In genomic region chr7:158609313-158609974, GRCh38 we compare ENCODE assay signal across 1 cellular context.
A peak's percentile ranks its signal among the peaks of the same experiment; 100 is the strongest.
TF ChIP-seq lines count a peak whose summit lies in the region.

No MANE protein-coding gene starts in this region.

TF ChIP-seq in K562, 482 proteins besides CTCF, POLR2A, EP300 and RAD21 (continues in another document):
- TF ChIP-seq, protein P1, sequence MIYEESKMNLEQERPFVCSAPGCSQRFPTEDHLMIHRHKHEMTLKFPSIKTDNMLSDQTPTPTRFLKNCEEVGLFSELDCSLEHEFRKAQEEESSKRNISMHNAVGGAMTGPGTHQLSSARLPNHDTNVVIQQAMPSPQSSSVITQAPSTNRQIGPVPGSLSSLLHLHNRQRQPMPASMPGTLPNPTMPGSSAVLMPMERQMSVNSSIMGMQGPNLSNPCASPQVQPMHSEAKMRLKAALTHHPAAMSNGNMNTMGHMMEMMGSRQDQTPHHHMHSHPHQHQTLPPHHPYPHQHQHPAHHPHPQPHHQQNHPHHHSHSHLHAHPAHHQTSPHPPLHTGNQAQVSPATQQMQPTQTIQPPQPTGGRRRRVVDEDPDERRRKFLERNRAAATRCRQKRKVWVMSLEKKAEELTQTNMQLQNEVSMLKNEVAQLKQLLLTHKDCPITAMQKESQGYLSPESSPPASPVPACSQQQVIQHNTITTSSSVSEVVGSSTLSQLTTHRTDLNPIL (CRISPR knock-in tag; IDR thresholded peaks at IDR 0.05), result no peak
- TF ChIP-seq ZNF408 (CRISPR knock-in tag; IDR thresholded peaks at IDR 0.05; ENCODE audit: low read depth), result no peak
- no peak for TF ChIP-seq NEUROD1 (IDR thresholded peaks at IDR 0.05; ENCODE audit: borderline replicate concordance, low read depth, low read length, partially characterized antibody)
- TF ChIP-seq, protein P2, sequence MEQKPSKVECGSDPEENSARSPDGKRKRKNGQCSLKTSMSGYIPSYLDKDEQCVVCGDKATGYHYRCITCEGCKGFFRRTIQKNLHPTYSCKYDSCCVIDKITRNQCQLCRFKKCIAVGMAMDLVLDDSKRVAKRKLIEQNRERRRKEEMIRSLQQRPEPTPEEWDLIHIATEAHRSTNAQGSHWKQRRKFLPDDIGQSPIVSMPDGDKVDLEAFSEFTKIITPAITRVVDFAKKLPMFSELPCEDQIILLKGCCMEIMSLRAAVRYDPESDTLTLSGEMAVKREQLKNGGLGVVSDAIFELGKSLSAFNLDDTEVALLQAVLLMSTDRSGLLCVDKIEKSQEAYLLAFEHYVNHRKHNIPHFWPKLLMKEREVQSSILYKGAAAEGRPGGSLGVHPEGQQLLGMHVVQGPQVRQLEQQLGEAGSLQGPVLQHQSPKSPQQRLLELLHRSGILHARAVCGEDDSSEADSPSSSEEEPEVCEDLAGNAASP (IDR thresholded peaks at IDR 0.05), result no peak
- peak; percentile 66; the same call in 1 of the 2 replicates for TF ChIP-seq SUPT5H (IDR thresholded peaks at IDR 0.05)
- no peak for TF ChIP-seq ZNF23 (CRISPR knock-in tag; IDR thresholded peaks at IDR 0.05)
- no peak for TF ChIP-seq MCM2 (IDR thresholded peaks at IDR 0.05; ENCODE audit: low read depth)
- TF ChIP-seq ETV6 (IDR thresholded peaks at IDR 0.05; ENCODE audit: borderline replicate concordance in 1 of 2, low read depth in 2 of 2, low read length in 1 of 2), result no peak
- no peak for TF ChIP-seq ETV6 (CRISPR knock-in tag; IDR thresholded peaks at IDR 0.05; ENCODE audit: borderline replicate concordance)
- no peak for TF ChIP-seq PTRF (tag; IDR thresholded peaks at IDR 0.05)
- no peak; a peak in 1 of 4 replicates for TF ChIP-seq HDAC1 (IDR thresholded peaks at IDR 0.05)
- TF ChIP-seq TRIM24 (IDR thresholded peaks at IDR 0.05), result 0 out of 4 replicates have a peak, but pooled peaks of 1 of the 2 experiments have one; percentile 26
- TF ChIP-seq KDM2B (CRISPR knock-in tag; IDR thresholded peaks at IDR 0.05), result no peak
- 0 out of 2 replicates have a peak, but pooled peaks have one; percentile 13 for TF ChIP-seq CC2D1A (IDR thresholded peaks at IDR 0.05)
- no peak for TF ChIP-seq ZNF174 (CRISPR knock-in tag; IDR thresholded peaks at IDR 0.05)
- TF ChIP-seq ZNF217 (CRISPR knock-in tag; IDR thresholded peaks at IDR 0.05), result no peak
- no peak for TF ChIP-seq KAT2B (IDR thresholded peaks at IDR 0.05; ENCODE audit: low read depth, low read length)
- TF ChIP-seq ZNF699 (CRISPR knock-in tag; IDR thresholded peaks at IDR 0.05; ENCODE audit: insufficient replicate concordance), result no peak
- TF ChIP-seq MIER1 (IDR thresholded peaks at IDR 0.05; ENCODE audit: low read depth), result no peak
- TF ChIP-seq, protein P3, sequence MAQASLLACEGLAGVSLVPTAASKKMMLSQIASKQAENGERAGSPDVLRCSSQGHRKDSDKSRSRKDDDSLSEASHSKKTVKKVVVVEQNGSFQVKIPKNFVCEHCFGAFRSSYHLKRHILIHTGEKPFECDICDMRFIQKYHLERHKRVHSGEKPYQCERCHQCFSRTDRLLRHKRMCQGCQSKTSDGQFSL (CRISPR knock-in tag; IDR thresholded peaks at IDR 0.05), result 0 out of 2 replicates have a peak, but pooled peaks have one; percentile 55
- TF ChIP-seq, protein P3 (tag; IDR thresholded peaks at IDR 0.05), result no peak
- no peak for TF ChIP-seq RFX7 (CRISPR knock-in tag; IDR thresholded peaks at IDR 0.05)
- no peak for TF ChIP-seq GABPB1 (CRISPR knock-in tag; IDR thresholded peaks at IDR 0.05)
- TF ChIP-seq GABPA (tag; conservative IDR thresholded peaks at IDR 0.05; ENCODE audit: low read depth), result no peak
- no peak for TF ChIP-seq SNAPC5 (CRISPR knock-in tag; IDR thresholded peaks at IDR 0.05)
- TF ChIP-seq KLF1 (tag; IDR thresholded peaks at IDR 0.05), result no peak
- TF ChIP-seq L3MBTL2 (IDR thresholded peaks at IDR 0.05), result no peak
- no peak for TF ChIP-seq USF2 (CRISPR knock-in tag; IDR thresholded peaks at IDR 0.05)
- TF ChIP-seq C11orf30 (IDR thresholded peaks at IDR 0.05; ENCODE audit: low read depth), result no peak
- TF ChIP-seq FOSL1 (tag; conservative IDR thresholded peaks at IDR 0.05), result no peak
- TF ChIP-seq, protein P4, sequence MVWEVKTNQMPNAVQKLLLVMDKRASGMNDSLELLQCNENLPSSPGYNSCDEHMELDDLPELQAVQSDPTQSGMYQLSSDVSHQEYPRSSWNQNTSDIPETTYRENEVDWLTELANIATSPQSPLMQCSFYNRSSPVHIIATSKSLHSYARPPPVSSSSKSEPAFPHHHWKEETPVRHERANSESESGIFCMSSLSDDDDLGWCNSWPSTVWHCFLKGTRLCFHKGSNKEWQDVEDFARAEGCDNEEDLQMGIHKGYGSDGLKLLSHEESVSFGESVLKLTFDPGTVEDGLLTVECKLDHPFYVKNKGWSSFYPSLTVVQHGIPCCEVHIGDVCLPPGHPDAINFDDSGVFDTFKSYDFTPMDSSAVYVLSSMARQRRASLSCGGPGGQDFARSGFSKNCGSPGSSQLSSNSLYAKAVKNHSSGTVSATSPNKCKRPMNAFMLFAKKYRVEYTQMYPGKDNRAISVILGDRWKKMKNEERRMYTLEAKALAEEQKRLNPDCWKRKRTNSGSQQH (CRISPR knock-in tag; IDR thresholded peaks at IDR 0.05), result 0 out of 2 replicates have a peak, but pooled peaks have one; percentile 11
- no peak for TF ChIP-seq TAF9B (IDR thresholded peaks at IDR 0.05; ENCODE audit: partially characterized antibody)
- no peak for TF ChIP-seq ARHGAP35 (IDR thresholded peaks at IDR 0.05; ENCODE audit: partially characterized antibody)
- no peak for TF ChIP-seq LCOR (CRISPR knock-in tag; IDR thresholded peaks at IDR 0.05)
- TF ChIP-seq SIRT6 (IDR thresholded peaks at IDR 0.05; ENCODE audit: low read depth, low read length), result no peak
- TF ChIP-seq ZNF518B (CRISPR knock-in tag; IDR thresholded peaks at IDR 0.05), result no peak
- peak; percentile 94 for TF ChIP-seq EGR1 (conservative IDR thresholded peaks at IDR 0.05)
- TF ChIP-seq, protein P5, sequence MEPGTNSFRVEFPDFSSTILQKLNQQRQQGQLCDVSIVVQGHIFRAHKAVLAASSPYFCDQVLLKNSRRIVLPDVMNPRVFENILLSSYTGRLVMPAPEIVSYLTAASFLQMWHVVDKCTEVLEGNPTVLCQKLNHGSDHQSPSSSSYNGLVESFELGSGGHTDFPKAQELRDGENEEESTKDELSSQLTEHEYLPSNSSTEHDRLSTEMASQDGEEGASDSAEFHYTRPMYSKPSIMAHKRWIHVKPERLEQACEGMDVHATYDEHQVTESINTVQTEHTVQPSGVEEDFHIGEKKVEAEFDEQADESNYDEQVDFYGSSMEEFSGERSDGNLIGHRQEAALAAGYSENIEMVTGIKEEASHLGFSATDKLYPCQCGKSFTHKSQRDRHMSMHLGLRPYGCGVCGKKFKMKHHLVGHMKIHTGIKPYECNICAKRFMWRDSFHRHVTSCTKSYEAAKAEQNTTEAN (CRISPR knock-in tag; IDR thresholded peaks at IDR 0.05), result no peak
- TF ChIP-seq, protein P6, sequence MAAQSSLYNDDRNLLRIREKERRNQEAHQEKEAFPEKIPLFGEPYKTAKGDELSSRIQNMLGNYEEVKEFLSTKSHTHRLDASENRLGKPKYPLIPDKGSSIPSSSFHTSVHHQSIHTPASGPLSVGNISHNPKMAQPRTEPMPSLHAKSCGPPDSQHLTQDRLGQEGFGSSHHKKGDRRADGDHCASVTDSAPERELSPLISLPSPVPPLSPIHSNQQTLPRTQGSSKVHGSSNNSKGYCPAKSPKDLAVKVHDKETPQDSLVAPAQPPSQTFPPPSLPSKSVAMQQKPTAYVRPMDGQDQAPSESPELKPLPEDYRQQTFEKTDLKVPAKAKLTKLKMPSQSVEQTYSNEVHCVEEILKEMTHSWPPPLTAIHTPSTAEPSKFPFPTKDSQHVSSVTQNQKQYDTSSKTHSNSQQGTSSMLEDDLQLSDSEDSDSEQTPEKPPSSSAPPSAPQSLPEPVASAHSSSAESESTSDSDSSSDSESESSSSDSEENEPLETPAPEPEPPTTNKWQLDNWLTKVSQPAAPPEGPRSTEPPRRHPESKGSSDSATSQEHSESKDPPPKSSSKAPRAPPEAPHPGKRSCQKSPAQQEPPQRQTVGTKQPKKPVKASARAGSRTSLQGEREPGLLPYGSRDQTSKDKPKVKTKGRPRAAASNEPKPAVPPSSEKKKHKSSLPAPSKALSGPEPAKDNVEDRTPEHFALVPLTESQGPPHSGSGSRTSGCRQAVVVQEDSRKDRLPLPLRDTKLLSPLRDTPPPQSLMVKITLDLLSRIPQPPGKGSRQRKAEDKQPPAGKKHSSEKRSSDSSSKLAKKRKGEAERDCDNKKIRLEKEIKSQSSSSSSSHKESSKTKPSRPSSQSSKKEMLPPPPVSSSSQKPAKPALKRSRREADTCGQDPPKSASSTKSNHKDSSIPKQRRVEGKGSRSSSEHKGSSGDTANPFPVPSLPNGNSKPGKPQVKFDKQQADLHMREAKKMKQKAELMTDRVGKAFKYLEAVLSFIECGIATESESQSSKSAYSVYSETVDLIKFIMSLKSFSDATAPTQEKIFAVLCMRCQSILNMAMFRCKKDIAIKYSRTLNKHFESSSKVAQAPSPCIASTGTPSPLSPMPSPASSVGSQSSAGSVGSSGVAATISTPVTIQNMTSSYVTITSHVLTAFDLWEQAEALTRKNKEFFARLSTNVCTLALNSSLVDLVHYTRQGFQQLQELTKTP (IDR thresholded peaks at IDR 0.05; ENCODE audit: low read depth in 1 of 2, partially characterized antibody in 2 of 2), result no peak
- TF ChIP-seq POLR2B (IDR thresholded peaks at IDR 0.05; ENCODE audit: low read depth, partially characterized antibody), result peak; percentile 57
- TF ChIP-seq, protein P7, sequence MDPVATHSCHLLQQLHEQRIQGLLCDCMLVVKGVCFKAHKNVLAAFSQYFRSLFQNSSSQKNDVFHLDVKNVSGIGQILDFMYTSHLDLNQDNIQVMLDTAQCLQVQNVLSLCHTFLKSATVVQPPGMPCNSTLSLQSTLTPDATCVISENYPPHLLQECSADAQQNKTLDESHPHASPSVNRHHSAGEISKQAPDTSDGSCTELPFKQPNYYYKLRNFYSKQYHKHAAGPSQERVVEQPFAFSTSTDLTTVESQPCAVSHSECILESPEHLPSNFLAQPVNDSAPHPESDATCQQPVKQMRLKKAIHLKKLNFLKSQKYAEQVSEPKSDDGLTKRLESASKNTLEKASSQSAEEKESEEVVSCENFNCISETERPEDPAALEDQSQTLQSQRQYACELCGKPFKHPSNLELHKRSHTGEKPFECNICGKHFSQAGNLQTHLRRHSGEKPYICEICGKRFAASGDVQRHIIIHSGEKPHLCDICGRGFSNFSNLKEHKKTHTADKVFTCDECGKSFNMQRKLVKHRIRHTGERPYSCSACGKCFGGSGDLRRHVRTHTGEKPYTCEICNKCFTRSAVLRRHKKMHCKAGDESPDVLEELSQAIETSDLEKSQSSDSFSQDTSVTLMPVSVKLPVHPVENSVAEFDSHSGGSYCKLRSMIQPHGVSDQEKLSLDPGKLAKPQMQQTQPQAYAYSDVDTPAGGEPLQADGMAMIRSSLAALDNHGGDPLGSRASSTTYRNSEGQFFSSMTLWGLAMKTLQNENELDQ (CRISPR knock-in tag; IDR thresholded peaks at IDR 0.05; ENCODE audit: borderline replicate concordance), result no peak
- no peak for TF ChIP-seq MED1 (CRISPR knock-in tag; IDR thresholded peaks at IDR 0.05; ENCODE audit: borderline replicate concordance)
- no peak for TF ChIP-seq PHF21A (IDR thresholded peaks at IDR 0.05; ENCODE audit: borderline replicate concordance, low read depth)
- TF ChIP-seq FOXO4 (CRISPR knock-in tag; IDR thresholded peaks at IDR 0.05), result no peak
- 0 out of 2 replicates have a peak, but pooled peaks have one; percentile 18 for TF ChIP-seq CCAR2 (IDR thresholded peaks at IDR 0.05; ENCODE audit: low read depth, low read length)
- no peak for TF ChIP-seq ZKSCAN8 (CRISPR knock-in tag; IDR thresholded peaks at IDR 0.05)
- no peak for TF ChIP-seq MEIS2 (IDR thresholded peaks at IDR 0.05; ENCODE audit: partially characterized antibody)
- no peak for TF ChIP-seq NFIC (IDR thresholded peaks at IDR 0.05)
- no peak for TF ChIP-seq TCF3 (CRISPR knock-in tag; IDR thresholded peaks at IDR 0.05)
- no peak for TF ChIP-seq FOXJ3 (CRISPR knock-in tag; IDR thresholded peaks at IDR 0.05)
- TF ChIP-seq SPI1 (IDR thresholded peaks at IDR 0.05; ENCODE audit: borderline replicate concordance, low read depth, low read length), result peak; percentile 29; the same call in 1 of the 2 replicates
